8 cellular contexts compared by ENCODE assay signal in the genomic region with DNA sequence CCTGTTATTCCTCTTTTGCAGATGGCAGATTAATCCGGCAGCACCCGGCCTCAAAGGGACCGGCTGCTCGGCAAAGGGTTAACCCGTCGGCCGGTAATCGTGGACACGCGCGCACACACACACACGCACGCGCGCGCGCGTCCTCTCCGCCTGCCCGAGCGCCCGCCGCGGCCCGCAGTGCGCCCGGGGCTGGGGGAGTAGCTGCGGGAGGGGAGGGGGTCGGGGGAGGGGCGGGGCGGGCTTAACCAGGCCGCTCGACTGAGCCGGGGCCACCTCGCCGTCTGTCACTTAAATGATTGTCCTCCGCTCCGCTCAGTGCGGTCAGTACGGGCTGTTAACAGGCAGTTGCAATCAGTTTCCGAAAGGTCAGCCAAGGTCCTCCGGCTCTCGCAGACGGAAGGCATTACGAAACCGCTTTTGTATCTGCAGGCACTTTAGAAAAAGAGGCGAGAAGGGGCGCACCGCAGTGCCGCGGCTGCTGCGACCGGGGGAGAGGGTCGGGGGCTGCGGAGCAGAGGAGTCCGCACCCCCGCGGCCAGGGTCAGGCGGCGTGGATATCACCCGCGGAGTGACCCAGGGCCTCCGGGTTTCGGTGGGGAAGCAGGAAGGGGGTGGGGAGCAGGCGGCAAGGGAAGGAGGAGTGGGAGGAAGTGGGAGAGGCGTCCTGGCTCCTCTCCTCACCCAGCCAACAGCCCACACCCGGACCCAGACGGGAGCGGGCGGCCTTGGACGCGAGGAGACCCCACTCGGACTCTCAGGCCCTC. TPM values are rescaled to one million over a fixed set of nuclear protein-coding genes. Genes with fewer than 3 reads are reported as not detected.
DNase-seq lines count a peak whose midpoint lies in the region; ATAC-seq, FAIRE-seq and TF ChIP-seq lines count a peak whose summit lies in the region.

No MANE protein-coding gene starts in this region.

- H3K79me2 ChIP-seq in ACC112 (ENCODE audit: control insufficient read depth, insufficient read depth, low read length, unreplicated experiment) (no peaks in the 10 kb centered on the region), OCI-LY1 (ENCODE audit: insufficient read depth, low read length) (no peaks in the 10 kb centered on the region), GM12878 (ENCODE audit: control insufficient read depth, insufficient read depth, low read length) (no peaks in the 10 kb centered on the region)

- peak overlapping the region; percentile 14 for H2AFZ ChIP-seq in ACC112 (ENCODE audit: low read length, unreplicated experiment)
- H2AFZ ChIP-seq in OCI-LY1 (ENCODE audit: low read length), result no peak overlapping the region
- H2AFZ ChIP-seq in GM12878 (ENCODE audit: control insufficient read depth, low read depth, low read length), result no peak overlapping the region

- intact Hi-C loops in GM12878 (cut with micrococcal nuclease; ENCODE audit: unreplicated experiment), result loop anchor here (5.0 kb wide), 1 partner anchor 343 kb away; no protein-coding TSS in a partner anchor

- peak overlapping the region; percentile 84 for H3K4me3 ChIP-seq in ACC112 (ENCODE audit: low read depth, low read length)
- peak overlapping the region; percentile 63 for H3K4me3 ChIP-seq in OCI-LY1 (ENCODE audit: low read depth, low read length, poor library complexity, severe bottlenecking)
- H3K4me3 ChIP-seq in GM12878, result peak overlapping the region; percentile 58; the same call in 1 of the 2 replicates

- no peaks in the 10 kb centered on the region for H3K9me3 Mint-ChIP-seq in stimulated activated memory B cell treated with anti-CD40 and anti-IgM and Interleukin-4, amounts not matched to agents 10 μg/mL and 1 μg/mL and 100 μg/mL, for 72 hours

- no TSS peak for BruUV-seq in GM12878 (replicated peaks; lab: Mats Ljungman, UMichigan)

- peak overlapping the region; percentile 79 for H3K4me3 Mint-ChIP-seq in stimulated activated memory B cell treated with anti-CD40 and anti-IgM and Interleukin-4, amounts not matched to agents 10 μg/mL and 1 μg/mL and 100 μg/mL, for 72 hours

- H3K27ac Mint-ChIP-seq in stimulated activated memory B cell treated with anti-CD40 and anti-IgM and Interleukin-4, amounts not matched to agents 10 μg/mL and 1 μg/mL and 100 μg/mL, for 72 hours, result no peak overlapping the region

- TF ChIP-seq EP300 in GM12878 (IDR thresholded peaks at IDR 0.05; ENCODE audit: borderline replicate concordance in 1 of 2, control insufficient read depth in 1 of 2, low read depth in 2 of 2, low read length in 2 of 2), result no peak

- H3K27me3 ChIP-seq in ACC112 (ENCODE audit: insufficient read depth, low read length) (no peaks in the 10 kb centered on the region), OCI-LY1 (ENCODE audit: insufficient read depth, low read length) (no peaks in the 10 kb centered on the region), GM12878 (replicated peaks in 1 of 2; ENCODE audit: control insufficient read depth in 2 of 2, insufficient read depth in 2 of 2, low read length in 1 of 2) (no peaks in the 10 kb centered on the region)

- H3K4me1 Mint-ChIP-seq in stimulated activated memory B cell treated with anti-CD40 and anti-IgM and Interleukin-4, amounts not matched to agents 10 μg/mL and 1 μg/mL and 100 μg/mL, for 72 hours, result peaks cover 9% of the 10 kb centered on the region

- FAIRE-seq in GM12891 (lab: Jason Lieb, UNC) (peak; percentile 66), GM12878 (lab: Jason Lieb, UNC) (no peak)

- peak overlapping the region; percentile 29; the same call in 1 of the 2 replicates for H3K27ac ChIP-seq in ACC112 (ENCODE audit: low read depth, low read length)
- no peak overlapping the region for H3K27ac ChIP-seq in OCI-LY1 (ENCODE audit: low read depth, low read length, poor library complexity, severe bottlenecking)
- H3K27ac ChIP-seq in GM12878 (ENCODE audit: control insufficient read depth, insufficient read depth), result no peak overlapping the region

- no peak for TF ChIP-seq RAD21 in GM12878 (IDR thresholded peaks at IDR 0.05; ENCODE audit: insufficient read depth, low read depth, low read length)

- H3K9me3 ChIP-seq in OCI-LY1 (ENCODE audit: low read length) (no peaks in the 10 kb centered on the region), GM12878 (replicated peaks; ENCODE audit: control insufficient read depth, insufficient read depth, low read length) (no peaks in the 10 kb centered on the region; the same call in 2 of the 3 replicates)

- CTCF ChIA-PET in GM12878 (lab: Yijun Ruan, JAX), result no interaction called here

- H3F3A ChIP-seq in OCI-LY1 (ENCODE audit: insufficient read depth, low read length), result no peaks in the 10 kb centered on the region

- peak; percentile 36 for ATAC-seq in GM12878
- no peak for ATAC-seq in stimulated activated memory B cell treated with anti-CD40 and anti-IgM and Interleukin-4, amounts not matched to agents 10 μg/mL and 1 μg/mL and 100 μg/mL, for 72 hours

- TF ChIP-seq CTCF in OCI-LY1 (IDR thresholded peaks at IDR 0.05; ENCODE audit: low read length), result no peak
- no peak for TF ChIP-seq CTCF in GM12878 (IDR thresholded peaks at IDR 0.05 in 2 of 3, conservative IDR thresholded peaks at IDR 0.05 in 1 of 3; ENCODE audit: control insufficient read depth in 2 of 3, extremely low read depth in 1 of 3, insufficient read depth in 1 of 3, low read depth in 3 of 3, low read length in 3 of 3)

- H4K20me1 ChIP-seq in OCI-LY1 (ENCODE audit: insufficient read depth, low read length), result no peaks in the 10 kb centered on the region
- no peaks in the 10 kb centered on the region; the same call in 1 of the 2 replicates for H4K20me1 ChIP-seq in GM12878 (ENCODE audit: control insufficient read depth, insufficient read depth)

- TF ChIP-seq POLR2A in GM12891 (IDR thresholded peaks at IDR 0.05; ENCODE audit: low read depth, low read length), result no peak
- no peak for TF ChIP-seq POLR2A in GM12878 (IDR thresholded peaks at IDR 0.05; ENCODE audit: low read depth, low read length)

- no peaks in the 10 kb centered on the region for H3K36me3 Mint-ChIP-seq in stimulated activated memory B cell treated with anti-CD40 and anti-IgM and Interleukin-4, amounts not matched to agents 10 μg/mL and 1 μg/mL and 100 μg/mL, for 72 hours

- H3K4me2 ChIP-seq in OCI-LY1 (ENCODE audit: low read length) (peak overlapping the region; percentile 82; the same call in 1 of the 2 replicates), GM12878 (ENCODE audit: control insufficient read depth, insufficient read depth) (peak overlapping the region; percentile 81)

- H3K27me3 Mint-ChIP-seq in stimulated activated memory B cell treated with anti-CD40 and anti-IgM and Interleukin-4, amounts not matched to agents 10 μg/mL and 1 μg/mL and 100 μg/mL, for 72 hours, result no peaks in the 10 kb centered on the region

- H3K36me3 ChIP-seq in ACC112 (ENCODE audit: insufficient read depth, low read length) (no peaks in the 10 kb centered on the region), OCI-LY1 (ENCODE audit: insufficient read depth, low read length) (no peaks in the 10 kb centered on the region), GM12878 (ENCODE audit: control insufficient read depth in 2 of 2, insufficient read depth in 2 of 2, low read length in 1 of 2) (no peaks in the 10 kb centered on the region)

- no peak for DNase-seq in GM12891 (ENCODE audit: insufficient read length, low spot score)
- DNase-seq in GM12878 (ENCODE audit: low read depth, low spot score), result no peak
- DNase-seq in iris pigment epithelial cell (ENCODE audit: low read depth), result peak; percentile 77
- no peak for DNase-seq in cortex of kidney (lab: John Stamatoyannopoulos, UW)
- no peak for DNase-seq in NCI-H1105 (lab: John Stamatoyannopoulos, UW)

- in situ Hi-C loops in GM12878 (cut with MboI), result no loop called here

- H3K9ac ChIP-seq in OCI-LY1 (ENCODE audit: low read length) (no peak overlapping the region; the same call in 1 of the 2 replicates), GM12878 (ENCODE audit: control insufficient read depth, insufficient read depth, low read length) (no peak overlapping the region; the same call in 1 of the 2 replicates)

- no peaks in the 10 kb centered on the region for H3K9me2 ChIP-seq in OCI-LY1 (ENCODE audit: low read depth, low read length)

- SMC1A ChIA-PET in GM12878 (lab: Charles Lee; ENCODE audit: uncharacterized antibody, unreplicated experiment), result no interaction called here

- WGBS in GM12878 (ENCODE audit: insufficient coverage, insufficient replicate concordance, low lambda C conversion rate, missing lambda C conversion rate), result 22% methylated on average over 35 of the region's 73 CpGs

- RAD21 ChIA-PET in GM12878 (lab: Charles Lee; ENCODE audit: unreplicated experiment), result no interaction called here

- H3K4me1 ChIP-seq in ACC112 (ENCODE audit: control insufficient read depth, insufficient read depth, low read length, unreplicated experiment) (no peaks in the 10 kb centered on the region), OCI-LY1 (ENCODE audit: insufficient read depth, low read length, severe bottlenecking) (peaks cover 41% of the 10 kb centered on the region), GM12878 (ENCODE audit: control insufficient read depth, insufficient read depth, low read length) (peaks cover 9% of the 10 kb centered on the region)

- POLR2A ChIA-PET in GM12878 (lab: Charles Lee), result no interaction called here

TF ChIP-seq in GM12891, 5 proteins besides CTCF, POLR2A, EP300 and RAD21 (continues in another document):
- TF ChIP-seq SPI1 (IDR thresholded peaks at IDR 0.05; ENCODE audit: low read depth, low read length), result no peak
- TF ChIP-seq PAX5 (IDR thresholded peaks at IDR 0.05; ENCODE audit: insufficient read depth, low read length, severe bottlenecking), result no peak

TF ChIP-seq in GM12878, 131 proteins besides CTCF, POLR2A, EP300 and RAD21:
- TF ChIP-seq PAX8 (IDR thresholded peaks at IDR 0.05), result no peak
- peak; percentile 60; the same call in 1 of the 2 replicates for TF ChIP-seq NR2F1 (conservative IDR thresholded peaks at IDR 0.05)
- TF ChIP-seq IKZF1 (conservative IDR thresholded peaks at IDR 0.05), result 0 out of 2 replicates have a peak, but pooled peaks have one; percentile 12
TF ChIP-seq in GM12878: peak in this region for 2.

RNA-seq across cellular contexts. Expression of gene BCOR, which starts 57.3 kb away (rescaled TPM):
- polyA plus RNA-seq in GM12891 (2012; ENCODE audit: low read depth, missing spikeins), result 5.5 TPM
- total RNA-seq in GM12878 (2013; cell fraction: nucleolus; rRNA removed), result 8.7 and 10.9 TPM in 2 replicates
- total RNA-seq in GM12878 (2014; rRNA removed) (9.9 and 12.8 TPM in 2 replicates), GM12878 (2014; rRNA removed; fragmentation: Illumina TruSeq; extraction: Trizol) (7.0 and 7.3 TPM in 2 replicates), GM12878 (2021) (16.4 and 17.5 TPM in 2 replicates)
- polyA plus RNA-seq in GM12878 (2011; ENCODE audit: low read depth), result 9.8 TPM
- polyA plus RNA-seq in GM12878 (2011; rRNA removed) (7.5 and 8.0 TPM in 2 replicates), GM12878 (2014; fragmentation: Illumina TruSeq; extraction: Trizol) (14.6 and 14.8 TPM in 2 replicates), GM12878 (2014; fragmentation: Nextera tagmentation; extraction: Ambion mirVana) (1 to 10 TPM; 5.1 to 8.0 TPM), GM12878 (2014; rRNA removed) (9.6 and 10.0 TPM in 2 replicates), GM12878 (2016; fragmentation: Nextera tagmentation; extraction: Ambion mirVana) (10 to 100 TPM; 10.1 to 10.9 TPM)
- polyA plus RNA-seq in GM12878 (2011; cell fraction: cytosol; rRNA removed), result 6.9 and 11.2 TPM in 2 replicates
- 22.9 and 32.6 TPM in 2 replicates for polyA plus RNA-seq in GM12878 (2011; cell fraction: nucleus; rRNA removed)
- polyA plus RNA-seq in GM12878 (2012), result 12.0 and 13.5 TPM in 2 replicates
- polyA minus RNA-seq in GM12878 (2011; rRNA and poly(A)+ RNA removed), result 8.6 and 10.0 TPM in 2 replicates
- 8.4 and 9.4 TPM in 2 replicates for polyA minus RNA-seq in GM12878 (2011; cell fraction: cytosol; rRNA and poly(A)+ RNA removed)
- polyA minus RNA-seq in GM12878 (2011; cell fraction: nucleus; rRNA and poly(A)+ RNA removed), result 7.9 and 12.2 TPM in 2 replicates
